Comparison of ENCODE assay signal across 21 cellular contexts in genomic region chrX:49069038-49069437, GRCh38. TPM values are rescaled to one million over a fixed set of nuclear protein-coding genes. Genes with fewer than 3 reads are reported as not detected.
DNase-seq lines count a peak whose midpoint lies in the region; ATAC-seq, FAIRE-seq and TF ChIP-seq lines count a peak whose summit lies in the region.
"Had no signal": no experiment of that assay in that cellular context is flagged by ENCODE, and none has a peak within 500 bp of the region (broad histone marks: within the 10 kb centered on the region; RNA-seq: fewer than 3 reads in every experiment).

No MANE protein-coding gene starts in this region.

- dilution Hi-C loops in IMR-90 (cut with HindIII; ENCODE audit: low sequenced_read_pairs, unreplicated experiment): no loop called here

- H3K27ac Mint-ChIP-seq in Calu3 (ENCODE audit: unreplicated experiment) (no peak overlapping the region), nephron progenitor cell (peak overlapping the region; percentile 66)
- H3K27ac Mint-ChIP-seq: CD4-positive, CD25-positive, alpha-beta regulatory T cell had no signal

- H2BK5ac ChIP-seq in IMR-90 (ENCODE audit: low read depth, low read length, poor library complexity, severe bottlenecking): no peak overlapping the region

- peak overlapping the region; percentile 39 for H2AFZ ChIP-seq in IMR-90 (replicated peaks; ENCODE audit: low read length, poor library complexity)
- H2AFZ ChIP-seq in GM12878 (ENCODE audit: control insufficient read depth, low read depth, low read length): no peak overlapping the region
- H2AFZ ChIP-seq: GM23248 had no signal

- TF ChIP-seq POLR2A in IMR-90 (IDR thresholded peaks at IDR 0.05; ENCODE audit: low read depth, low read length): no peak
- 0 out of 2 replicates have a peak, but pooled peaks have one; percentile 14 for TF ChIP-seq POLR2A in GM12878 (IDR thresholded peaks at IDR 0.05; ENCODE audit: low read depth, low read length)
- no peak for TF ChIP-seq POLR2A in testis (IDR thresholded peaks at IDR 0.05)

- no peak for DNase-seq in Calu3
- DNase-seq in IMR-90: no peak
- DNase-seq in GM12878 (ENCODE audit: low read depth, low spot score): no peak
- DNase-seq in nephron progenitor cell: no peak
- no peak for DNase-seq in NCI-H345 treated with DMSO at 0.1 percent for 48 hours (lab: John Stamatoyannopoulos, UW; ENCODE audit: unreplicated experiment)
- no peak for DNase-seq in testis
- DNase-seq in activated CD8-positive, alpha-beta memory T cell treated with anti-CD3 and anti-CD28 coated beads, Interleukin-2, amount 50 U/mL, for 48 hours: no peak
- DNase-seq: BE2C; C1 segment of cervical spinal cord; CD4-positive, CD25-positive, alpha-beta regulatory T cell; CD8-positive, alpha-beta memory T cell; COR-L47; GM23248; KG1 had no signal

- H3K9me1 ChIP-seq in IMR-90 (ENCODE audit: insufficient read depth, low read length): 0 out of 2 replicates have a peak, but pooled peaks cover 5% of the 10 kb centered on the region

- SMC1A ChIA-PET in GM12878 (lab: Charles Lee; ENCODE audit: uncharacterized antibody, unreplicated experiment): no interaction called here

- H3K27me3 Mint-ChIP-seq in Calu3 (ENCODE audit: unreplicated experiment): no peaks in the 10 kb centered on the region
- no peaks in the 10 kb centered on the region for H3K27me3 Mint-ChIP-seq in nephron progenitor cell (ENCODE audit: low read depth, poor library complexity)
- H3K27me3 Mint-ChIP-seq: CD4-positive, CD25-positive, alpha-beta regulatory T cell had no signal

- H3K36me3 Mint-ChIP-seq in Calu3 (ENCODE audit: insufficient read depth, unreplicated experiment) (peaks cover 30% of the 10 kb centered on the region), nephron progenitor cell (ENCODE audit: low read depth) (peaks cover 6% of the 10 kb centered on the region)
- H3K36me3 Mint-ChIP-seq: CD4-positive, CD25-positive, alpha-beta regulatory T cell had no signal

- no peak overlapping the region for H4K8ac ChIP-seq in IMR-90 (ENCODE audit: low read depth in 2 of 2, low read length in 2 of 2)

- H2AK5ac ChIP-seq in IMR-90 (ENCODE audit: low read depth, low read length): no peak overlapping the region

- H3K9me3 ChIP-seq in IMR-90 (ENCODE audit: control insufficient read depth, insufficient read depth, low read length) (peaks cover 2% of the 10 kb centered on the region; the same call in 1 of the 2 replicates), GM12878 (replicated peaks; ENCODE audit: control insufficient read depth, insufficient read depth, low read length) (peaks cover 2% of the 10 kb centered on the region; the same call in 1 of the 3 replicates), testis (no peaks in the 10 kb centered on the region)
- H3K9me3 ChIP-seq: BE2C had no signal

- no peak overlapping the region for H3K56ac ChIP-seq in IMR-90 (ENCODE audit: extremely low read depth, insufficient read depth, low read length)

- TF ChIP-seq RAD21 in IMR-90 (IDR thresholded peaks at IDR 0.05; ENCODE audit: low read length): no peak
- TF ChIP-seq RAD21 in GM12878 (IDR thresholded peaks at IDR 0.05; ENCODE audit: insufficient read depth, low read depth, low read length): no peak

- H3K9me3 Mint-ChIP-seq in Calu3 (ENCODE audit: low read depth, unreplicated experiment) (no peaks in the 10 kb centered on the region), nephron progenitor cell (peaks cover 59% of the 10 kb centered on the region)
- H3K9me3 Mint-ChIP-seq: CD4-positive, CD25-positive, alpha-beta regulatory T cell; CD8-positive, alpha-beta memory T cell had no signal

- peaks cover 8% of the 10 kb centered on the region; the same call in 1 of the 2 replicates for H3K36me3 ChIP-seq in IMR-90 (ENCODE audit: control insufficient read depth, insufficient read depth, low read length)
- H3K36me3 ChIP-seq in GM12878 (ENCODE audit: control insufficient read depth in 2 of 2, insufficient read depth in 2 of 2, low read length in 1 of 2): no peaks in the 10 kb centered on the region
- no peaks in the 10 kb centered on the region for H3K36me3 ChIP-seq in testis (ENCODE audit: low read depth, missing control alignments)
- H3K36me3 ChIP-seq: BE2C had no signal

- no peak overlapping the region for H2AK9ac ChIP-seq in IMR-90 (replicated peaks; ENCODE audit: low read depth, low read length, poor library complexity)

- H4K20me1 ChIP-seq in IMR-90 (ENCODE audit: insufficient read depth, low read length) (no peaks in the 10 kb centered on the region), GM12878 (ENCODE audit: control insufficient read depth, insufficient read depth) (no peaks in the 10 kb centered on the region)

- H3K4me1 Mint-ChIP-seq in Calu3 (ENCODE audit: low read depth, unreplicated experiment): peaks cover 11% of the 10 kb centered on the region
- peaks cover 15% of the 10 kb centered on the region for H3K4me1 Mint-ChIP-seq in nephron progenitor cell

- 100% methylated on average over 2 of the region's 11 CpGs; no CpG with 5 or more reads in 1 of the 2 experiments for WGBS in IMR-90 (ENCODE audit: extremely low coverage in 2 of 2, insufficient read length in 1 of 2), 2 experiments
- WGBS in GM12878 (ENCODE audit: insufficient coverage, insufficient replicate concordance, low lambda C conversion rate, missing lambda C conversion rate): 75% methylated on average over 7 of the region's 11 CpGs
- 94 to 97% methylated on average over 7 to 11 of the region's 11 CpGs for WGBS in testis, 2 donors

- no peaks in the 10 kb centered on the region for H3K4me1 ChIP-seq in IMR-90 (ENCODE audit: control insufficient read depth, insufficient read depth, low read length)
- no peaks in the 10 kb centered on the region for H3K4me1 ChIP-seq in GM12878 (ENCODE audit: control insufficient read depth, insufficient read depth, low read length)
- H3K4me1 ChIP-seq in testis: no peaks in the 10 kb centered on the region
- H3K4me1 ChIP-seq: BE2C had no signal

- no peak for FAIRE-seq in GM12878 (lab: Jason Lieb, UNC)
- FAIRE-seq: D721Med, G401.6, GM12892, GM18507 had no signal

- H3K4me3 ChIP-seq in IMR-90 (ENCODE audit: insufficient read depth, low read depth, low read length): no peak overlapping the region
- H3K4me3 ChIP-seq in GM12878: no peak overlapping the region
- H3K4me3 ChIP-seq in testis: no peak overlapping the region
- H3K4me3 ChIP-seq: GM23248 had no signal

- RAD21 ChIA-PET in GM12878 (lab: Charles Lee; ENCODE audit: unreplicated experiment): no interaction called here

- no peak overlapping the region for H4K5ac ChIP-seq in IMR-90 (ENCODE audit: low read depth, low read length)

- no peak overlapping the region for H2BK15ac ChIP-seq in IMR-90 (ENCODE audit: low read depth, low read length)

- no peak for TF ChIP-seq CTCF in Calu3 (IDR thresholded peaks at IDR 0.05; ENCODE audit: unreplicated experiment)
- no peak for TF ChIP-seq CTCF in IMR-90 (conservative IDR thresholded peaks at IDR 0.05; ENCODE audit: low read depth, low read length)
- no peak for TF ChIP-seq CTCF in GM12878 (IDR thresholded peaks at IDR 0.05 in 2 of 3, conservative IDR thresholded peaks at IDR 0.05 in 1 of 3; ENCODE audit: control insufficient read depth in 2 of 3, extremely low read depth in 1 of 3, insufficient read depth in 1 of 3, low read depth in 3 of 3, low read length in 3 of 3)
- no peak for TF ChIP-seq CTCF in nephron progenitor cell (IDR thresholded peaks at IDR 0.05)
- no peak for TF ChIP-seq CTCF in testis (IDR thresholded peaks at IDR 0.05)

- no peak overlapping the region for H3K4me3 Mint-ChIP-seq in Calu3 (ENCODE audit: low read depth, unreplicated experiment)
- no peak overlapping the region for H3K4me3 Mint-ChIP-seq in nephron progenitor cell
- H3K4me3 Mint-ChIP-seq: CD4-positive, CD25-positive, alpha-beta regulatory T cell; CD8-positive, alpha-beta memory T cell had no signal

- no peak overlapping the region for H3K9ac ChIP-seq in IMR-90 (ENCODE audit: low read depth, low read length)
- no peak overlapping the region for H3K9ac ChIP-seq in GM12878 (ENCODE audit: control insufficient read depth, insufficient read depth, low read length)
- H3K9ac ChIP-seq: GM23248 had no signal

- BruUV-seq in Calu3 (replicated peaks; lab: Mats Ljungman, UMichigan) (TSS peak; percentile 12), IMR-90 (replicated peaks; lab: Mats Ljungman, UMichigan) (no TSS peak), GM12878 (replicated peaks; lab: Mats Ljungman, UMichigan) (no TSS peak)

- H3K27me3 ChIP-seq in IMR-90 (ENCODE audit: control insufficient read depth, insufficient read depth, low read length): no peaks in the 10 kb centered on the region
- no peaks in the 10 kb centered on the region for H3K27me3 ChIP-seq in GM12878 (replicated peaks in 1 of 2; ENCODE audit: control insufficient read depth in 2 of 2, insufficient read depth in 2 of 2, low read length in 1 of 2)
- no peaks in the 10 kb centered on the region for H3K27me3 ChIP-seq in testis
- H3K27me3 ChIP-seq: BE2C had no signal

- no peak overlapping the region for H2BK120ac ChIP-seq in IMR-90 (ENCODE audit: low read depth, low read length)

- no peak overlapping the region for H3K4ac ChIP-seq in IMR-90 (ENCODE audit: low read depth, low read length)

- TF ChIP-seq EP300 in GM12878 (IDR thresholded peaks at IDR 0.05; ENCODE audit: borderline replicate concordance in 1 of 2, control insufficient read depth in 1 of 2, low read depth in 2 of 2, low read length in 2 of 2): no peak

- no peak overlapping the region for H3K23ac ChIP-seq in IMR-90 (ENCODE audit: low read depth, low read length)

- in situ Hi-C loops in IMR-90 (cut with MboI; ENCODE audit: low sequenced_read_pairs): loop anchor here (25.0 kb wide), 1 partner anchor 107 kb away; the partner anchor contains the start of genes KCND1 and OTUD5
- in situ Hi-C loops in GM12878 (cut with MboI): no loop called here

- CTCF ChIA-PET in Calu3 (lab: Charles Lee) (no interaction called here), IMR-90 (lab: Yijun Ruan, JAX) (no interaction called here), GM12878 (lab: Yijun Ruan, JAX) (no interaction called here)

- H3K14ac ChIP-seq in IMR-90 (replicated peaks; ENCODE audit: low read depth, low read length): no peak overlapping the region

- H3K4me2 ChIP-seq in IMR-90 (ENCODE audit: low read depth, low read length) (no peak overlapping the region), GM12878 (ENCODE audit: control insufficient read depth, insufficient read depth) (no peak overlapping the region)

- POLR2A ChIA-PET in IMR-90 (lab: Charles Lee; ENCODE audit: unreplicated experiment): no interaction called here
- POLR2A ChIA-PET in GM12878 (lab: Charles Lee): no interaction called here

- no peak overlapping the region for H2BK20ac ChIP-seq in IMR-90 (ENCODE audit: low read depth, low read length)

- no peak overlapping the region for H3K18ac ChIP-seq in IMR-90 (ENCODE audit: low read depth, low read length)

- ATAC-seq in IMR-90 (ENCODE audit: low read depth) (no peak), GM12878 (no peak), HG03095 (IDR thresholded peaks at IDR 0.05; ENCODE audit: unreplicated experiment) (no peak)

- H4K91ac ChIP-seq in IMR-90 (ENCODE audit: insufficient read depth, low read depth, low read length): no peak overlapping the region

- H3K79me1 ChIP-seq in IMR-90 (ENCODE audit: low read depth in 1 of 2, low read length in 2 of 2): peaks cover 0 to 27% of the 10 kb centered on the region in 2 experiments; a peak in 2 of 4 replicates

- intact Hi-C loops in Calu3 (cut with micrococcal nuclease; ENCODE audit: unreplicated experiment) (no loop called here), IMR-90 (cut with micrococcal nuclease) (no loop called here), GM12878 (cut with micrococcal nuclease; ENCODE audit: unreplicated experiment) (no loop called here), testis (cut with DNase I; ENCODE audit: low total_unique reads) (no loop called here)

- H3K27ac ChIP-seq in IMR-90 (ENCODE audit: insufficient read depth, low read length) (no peak overlapping the region), GM12878 (ENCODE audit: control insufficient read depth, insufficient read depth) (no peak overlapping the region), testis (no peak overlapping the region)
- H3K27ac ChIP-seq: GM23248, HL-60 had no signal

- no peaks in the 10 kb centered on the region for H3K79me2 ChIP-seq in GM12878 (ENCODE audit: control insufficient read depth, insufficient read depth, low read length)

RNA-seq across cellular contexts. Expression of gene PRAF2, which starts 4.8 kb away (rescaled TPM):
- total RNA-seq in Calu3 (2022) (11.5 and 16.1 TPM in 2 replicates), IMR-90 (2012; rRNA removed) (3.8 and 5.0 TPM in 2 replicates), GM12878 (2014; rRNA removed) (4.7 and 5.7 TPM in 2 replicates), GM12878 (2014; rRNA removed; fragmentation: Illumina TruSeq; extraction: Trizol) (2.0 and 2.6 TPM in 2 replicates), GM12878 (2021) (11.1 and 11.6 TPM in 2 replicates), testis (10 to 100 TPM; 43.7 to 58.7 TPM)
- polyA plus RNA-seq in IMR-90 (2012; rRNA removed) (65.5 and 71.1 TPM in 2 replicates), GM12878 (2011; rRNA removed) (0.49 and 0.80 TPM in 2 replicates), GM12878 (2014; fragmentation: Illumina TruSeq; extraction: Trizol) (11.8 and 16.2 TPM in 2 replicates), GM12878 (2014; fragmentation: Nextera tagmentation; extraction: Ambion mirVana) (1 to 10 TPM; 2.8 to 4.6 TPM), GM12878 (2014; rRNA removed) (7.7 and 9.4 TPM in 2 replicates), GM12878 (2016; fragmentation: Nextera tagmentation; extraction: Ambion mirVana) (10 to 100 TPM; 13.6 to 16.7 TPM), testis (ENCODE audit: insufficient read depth, low read depth, low replicate concordance) (60.9 TPM)
- polyA plus RNA-seq in IMR-90 (2012; cell fraction: cytosol; rRNA removed): 78.8 and 141 TPM in 2 replicates
- 28.6 and 59.4 TPM in 2 replicates for polyA plus RNA-seq in IMR-90 (2012; cell fraction: nucleus; rRNA removed; ENCODE audit: low replicate concordance)
- 2.0 and 2.4 TPM in 2 replicates for total RNA-seq in GM12878 (2013; cell fraction: nucleolus; rRNA removed)
- polyA plus RNA-seq in GM12878 (2011; ENCODE audit: low read depth): 5.2 TPM
- polyA plus RNA-seq in GM12878 (2011; cell fraction: cytosol; rRNA removed): 1.0 TPM in 2 replicates
- 4.9 and 6.0 TPM in 2 replicates for polyA plus RNA-seq in GM12878 (2011; cell fraction: nucleus; rRNA removed)
- polyA plus RNA-seq in GM12878 (2012): 10.1 and 10.5 TPM in 2 replicates
- 0.72 TPM in 1 of 2 replicates, not detected in the other for polyA minus RNA-seq in GM12878 (2011; rRNA and poly(A)+ RNA removed)
- not detected in 2 replicates for polyA minus RNA-seq in GM12878 (2011; cell fraction: cytosol; rRNA and poly(A)+ RNA removed)
- 1.6 and 1.7 TPM in 2 replicates for polyA minus RNA-seq in GM12878 (2011; cell fraction: nucleus; rRNA and poly(A)+ RNA removed)

RNA-seq across cellular contexts. Expression of gene CCDC120, which starts 10.2 kb away (rescaled TPM):
- 30.8 and 39.0 TPM in 2 replicates for total RNA-seq in Calu3 (2022)
- total RNA-seq in IMR-90 (2012; rRNA removed): under 0.01 and 0.18 TPM in 2 replicates
- 2.0 and 2.2 TPM in 2 replicates for polyA plus RNA-seq in IMR-90 (2012; rRNA removed)
- 1.4 and 1.8 TPM in 2 replicates for polyA plus RNA-seq in IMR-90 (2012; cell fraction: cytosol; rRNA removed)
- 8.4 and 10.5 TPM in 2 replicates for polyA plus RNA-seq in IMR-90 (2012; cell fraction: nucleus; rRNA removed; ENCODE audit: low replicate concordance)
- total RNA-seq in GM12878 (2013; cell fraction: nucleolus; rRNA removed): 0.15 and 0.77 TPM in 2 replicates
- total RNA-seq in GM12878 (2014; rRNA removed): 0.56 and 0.65 TPM in 2 replicates
- total RNA-seq in GM12878 (2014; rRNA removed; fragmentation: Illumina TruSeq; extraction: Trizol): 0.41 and 0.45 TPM in 2 replicates
- 3.7 and 4.1 TPM in 2 replicates for total RNA-seq in GM12878 (2021)
- polyA plus RNA-seq in GM12878 (2011; ENCODE audit: low read depth): 2.2 TPM
- polyA plus RNA-seq in GM12878 (2011; rRNA removed): 0.03 and 0.11 TPM in 2 replicates
- polyA plus RNA-seq in GM12878 (2011; cell fraction: cytosol; rRNA removed): 0.07 and 0.13 TPM in 2 replicates
- polyA plus RNA-seq in GM12878 (2011; cell fraction: nucleus; rRNA removed): 0.30 and 0.38 TPM in 2 replicates
- polyA plus RNA-seq in GM12878 (2012): 2.8 and 4.3 TPM in 2 replicates
- polyA plus RNA-seq in GM12878 (2014; fragmentation: Illumina TruSeq; extraction: Trizol): 1.4 and 2.1 TPM in 2 replicates
- under 1 TPM; 0.18 to 0.27 TPM for polyA plus RNA-seq in GM12878 (2014; fragmentation: Nextera tagmentation; extraction: Ambion mirVana)
- polyA plus RNA-seq in GM12878 (2014; rRNA removed): 2.5 and 3.2 TPM in 2 replicates
- 1 to 10 TPM in 1 of 2 experiments, under 1 TPM in 1; 0.95 to 1.2 TPM for polyA plus RNA-seq in GM12878 (2016; fragmentation: Nextera tagmentation; extraction: Ambion mirVana)
- not detected in 2 replicates for polyA minus RNA-seq in GM12878 (2011; rRNA and poly(A)+ RNA removed)
- polyA minus RNA-seq in GM12878 (2011; cell fraction: cytosol; rRNA and poly(A)+ RNA removed): not detected in 2 replicates
- 0.29 TPM in 1 of 2 replicates, not detected in the other for polyA minus RNA-seq in GM12878 (2011; cell fraction: nucleus; rRNA and poly(A)+ RNA removed)
- total RNA-seq in testis: 10 to 100 TPM; 11.0 to 11.2 TPM
- 7.5 TPM for polyA plus RNA-seq in testis (ENCODE audit: insufficient read depth, low read depth, low replicate concordance)
- total RNA-seq: A172 had no signal

RNA-seq across cellular contexts. Expression of gene WDR45, which starts 10.6 kb away (rescaled TPM):
- total RNA-seq in Calu3 (2022) (42.7 and 59.3 TPM in 2 replicates), IMR-90 (2012; rRNA removed) (25.3 and 40.7 TPM in 2 replicates), GM12878 (2014; rRNA removed) (14.9 and 20.4 TPM in 2 replicates), GM12878 (2014; rRNA removed; fragmentation: Illumina TruSeq; extraction: Trizol) (12.5 and 12.7 TPM in 2 replicates), GM12878 (2021) (19.7 and 20.8 TPM in 2 replicates), testis (10 to 100 TPM; 43.2 to 52.0 TPM)
- polyA plus RNA-seq in IMR-90 (2012; rRNA removed) (67.4 and 71.5 TPM in 2 replicates), GM12878 (2011; rRNA removed) (18.2 and 29.8 TPM in 2 replicates), GM12878 (2014; fragmentation: Illumina TruSeq; extraction: Trizol) (18.6 and 19.7 TPM in 2 replicates), GM12878 (2014; fragmentation: Nextera tagmentation; extraction: Ambion mirVana) (10 to 100 TPM in 1 of 2 experiments, 1 to 10 TPM in 1; 5.9 to 10.3 TPM), GM12878 (2014; rRNA removed) (29.7 and 30.9 TPM in 2 replicates), GM12878 (2016; fragmentation: Nextera tagmentation; extraction: Ambion mirVana) (10 to 100 TPM; 22.1 to 25.4 TPM), testis (ENCODE audit: insufficient read depth, low read depth, low replicate concordance) (27.1 TPM)
- polyA plus RNA-seq in IMR-90 (2012; cell fraction: cytosol; rRNA removed): 67.3 and 74.2 TPM in 2 replicates
- 333 and 355 TPM in 2 replicates for polyA plus RNA-seq in IMR-90 (2012; cell fraction: nucleus; rRNA removed; ENCODE audit: low replicate concordance)
- 51.2 and 54.7 TPM in 2 replicates for total RNA-seq in GM12878 (2013; cell fraction: nucleolus; rRNA removed)
- polyA plus RNA-seq in GM12878 (2011; ENCODE audit: low read depth): 64.5 TPM
- polyA plus RNA-seq in GM12878 (2011; cell fraction: cytosol; rRNA removed): 37.2 and 45.7 TPM in 2 replicates
- polyA plus RNA-seq in GM12878 (2011; cell fraction: nucleus; rRNA removed): 141 and 162 TPM in 2 replicates
- polyA plus RNA-seq in GM12878 (2012): 21.5 and 32.2 TPM in 2 replicates
- 37.1 and 54.6 TPM in 2 replicates for polyA minus RNA-seq in GM12878 (2011; rRNA and poly(A)+ RNA removed)
- polyA minus RNA-seq in GM12878 (2011; cell fraction: cytosol; rRNA and poly(A)+ RNA removed): 9.1 and 13.9 TPM in 2 replicates
- 33.4 and 43.1 TPM in 2 replicates for polyA minus RNA-seq in GM12878 (2011; cell fraction: nucleus; rRNA and poly(A)+ RNA removed)

RNA-seq across cellular contexts. Expression of gene TFE3, which starts 25.9 kb away (rescaled TPM):
- total RNA-seq in Calu3 (2022) (32.2 and 35.1 TPM in 2 replicates), IMR-90 (2012; rRNA removed) (23.9 and 24.4 TPM in 2 replicates), GM12878 (2014; rRNA removed) (16.8 and 17.9 TPM in 2 replicates), GM12878 (2014; rRNA removed; fragmentation: Illumina TruSeq; extraction: Trizol) (9.2 and 10.3 TPM in 2 replicates), GM12878 (2021) (16.7 and 18.0 TPM in 2 replicates), testis (10 to 100 TPM; 53.9 to 66.0 TPM)
- polyA plus RNA-seq in IMR-90 (2012; rRNA removed) (40.5 and 43.6 TPM in 2 replicates), GM12878 (2011; rRNA removed) (5.3 and 8.2 TPM in 2 replicates), GM12878 (2014; fragmentation: Illumina TruSeq; extraction: Trizol) (11.4 and 16.1 TPM in 2 replicates), GM12878 (2014; fragmentation: Nextera tagmentation; extraction: Ambion mirVana) (1 to 10 TPM; 3.5 TPM), GM12878 (2014; rRNA removed) (19.5 and 20.4 TPM in 2 replicates), GM12878 (2016; fragmentation: Nextera tagmentation; extraction: Ambion mirVana) (10 to 100 TPM; 10.6 to 12.5 TPM), testis (ENCODE audit: insufficient read depth, low read depth, low replicate concordance) (29.3 TPM)
- 33.3 and 43.9 TPM in 2 replicates for polyA plus RNA-seq in IMR-90 (2012; cell fraction: cytosol; rRNA removed)
- polyA plus RNA-seq in IMR-90 (2012; cell fraction: nucleus; rRNA removed; ENCODE audit: low replicate concordance): 41.0 and 57.8 TPM in 2 replicates
- 22.2 and 22.9 TPM in 2 replicates for total RNA-seq in GM12878 (2013; cell fraction: nucleolus; rRNA removed)
- polyA plus RNA-seq in GM12878 (2011; ENCODE audit: low read depth): 7.9 TPM
- 13.1 and 15.0 TPM in 2 replicates for polyA plus RNA-seq in GM12878 (2011; cell fraction: cytosol; rRNA removed)
- polyA plus RNA-seq in GM12878 (2011; cell fraction: nucleus; rRNA removed): 9.9 and 16.2 TPM in 2 replicates
- polyA plus RNA-seq in GM12878 (2012): 21.7 and 21.9 TPM in 2 replicates
- polyA minus RNA-seq in GM12878 (2011; rRNA and poly(A)+ RNA removed): 14.9 and 19.3 TPM in 2 replicates
- 8.5 and 9.1 TPM in 2 replicates for polyA minus RNA-seq in GM12878 (2011; cell fraction: cytosol; rRNA and poly(A)+ RNA removed)
- polyA minus RNA-seq in GM12878 (2011; cell fraction: nucleus; rRNA and poly(A)+ RNA removed): 7.3 and 12.6 TPM in 2 replicates

RNA-seq across cellular contexts. Expression of gene GPKOW, which starts 54.5 kb away (rescaled TPM):
- 32.3 and 35.7 TPM in 2 replicates for total RNA-seq in Calu3 (2022)
- total RNA-seq in IMR-90 (2012; rRNA removed): 17.5 and 19.7 TPM in 2 replicates
- 23.7 and 25.7 TPM in 2 replicates for polyA plus RNA-seq in IMR-90 (2012; rRNA removed)
- 21.9 and 22.0 TPM in 2 replicates for polyA plus RNA-seq in IMR-90 (2012; cell fraction: cytosol; rRNA removed)
- polyA plus RNA-seq in IMR-90 (2012; cell fraction: nucleus; rRNA removed; ENCODE audit: low replicate concordance): 10.7 and 12.6 TPM in 2 replicates
- total RNA-seq in GM12878 (2013; cell fraction: nucleolus; rRNA removed): 5.6 and 5.9 TPM in 2 replicates
- 23.6 and 26.6 TPM in 2 replicates for total RNA-seq in GM12878 (2014; rRNA removed)
- total RNA-seq in GM12878 (2014; rRNA removed; fragmentation: Illumina TruSeq; extraction: Trizol): 15.7 and 16.5 TPM in 2 replicates
- total RNA-seq in GM12878 (2021): 18.9 and 21.8 TPM in 2 replicates
- 7.0 TPM for polyA plus RNA-seq in GM12878 (2011; ENCODE audit: low read depth)
- 20.1 and 25.5 TPM in 2 replicates for polyA plus RNA-seq in GM12878 (2011; rRNA removed)
- polyA plus RNA-seq in GM12878 (2011; cell fraction: cytosol; rRNA removed): 25.0 and 30.5 TPM in 2 replicates
- polyA plus RNA-seq in GM12878 (2011; cell fraction: nucleus; rRNA removed): 17.6 and 23.5 TPM in 2 replicates
- polyA plus RNA-seq in GM12878 (2012): 13.8 and 14.5 TPM in 2 replicates
- 13.9 and 20.6 TPM in 2 replicates for polyA plus RNA-seq in GM12878 (2014; fragmentation: Illumina TruSeq; extraction: Trizol)
- 1 to 10 TPM; 3.3 to 5.1 TPM for polyA plus RNA-seq in GM12878 (2014; fragmentation: Nextera tagmentation; extraction: Ambion mirVana)
- polyA plus RNA-seq in GM12878 (2014; rRNA removed): 23.0 and 25.0 TPM in 2 replicates
- 10 to 100 TPM; 21.1 to 24.6 TPM for polyA plus RNA-seq in GM12878 (2016; fragmentation: Nextera tagmentation; extraction: Ambion mirVana)
- polyA minus RNA-seq in GM12878 (2011; rRNA and poly(A)+ RNA removed): 15.9 and 16.7 TPM in 2 replicates
- polyA minus RNA-seq in GM12878 (2011; cell fraction: cytosol; rRNA and poly(A)+ RNA removed): 7.1 and 8.9 TPM in 2 replicates
- polyA minus RNA-seq in GM12878 (2011; cell fraction: nucleus; rRNA and poly(A)+ RNA removed): 3.5 and 6.1 TPM in 2 replicates
- total RNA-seq in testis: 10 to 100 TPM; 19.6 to 24.8 TPM
- 17.9 TPM for polyA plus RNA-seq in testis (ENCODE audit: insufficient read depth, low read depth, low replicate concordance)
